Comparison of ENCODE assay signal across 1 cellular context in genomic region chr19:41263850-41264580, GRCh38.
TF ChIP-seq lines count a peak whose summit lies in the region.

Gene HNRNPUL1 (plus strand): TSS chr19:41264372. CDS start chr19:41264504, 132 bp downstream.

TF ChIP-seq in HepG2, 621 proteins besides CTCF, POLR2A, EP300 and RAD21 (continued from another document and continues in another):
- TF ChIP-seq ZNF407 (CRISPR knock-in tag; IDR thresholded peaks at IDR 0.05; ENCODE audit: not compliant biosample characterization) (peak; percentile 89), ZNF484 (CRISPR knock-in tag; IDR thresholded peaks at IDR 0.05; ENCODE audit: borderline replicate concordance, low read depth) (no peak), ZNF232 (CRISPR knock-in tag; IDR thresholded peaks at IDR 0.05; ENCODE audit: borderline replicate concordance) (no peak), ZNF562 (CRISPR knock-in tag; IDR thresholded peaks at IDR 0.05; ENCODE audit: borderline replicate concordance) (no peak), ZFAT (CRISPR knock-in tag; conservative IDR thresholded peaks at IDR 0.05) (no peak), ZNF672 (CRISPR knock-in tag; IDR thresholded peaks at IDR 0.05) (no peak), MYNN (CRISPR knock-in tag; IDR thresholded peaks at IDR 0.05; ENCODE audit: low read depth) (peak; percentile 77; the same call in 1 of the 2 replicates), PBX3 (CRISPR knock-in tag; IDR thresholded peaks at IDR 0.05; ENCODE audit: borderline replicate concordance) (no peak), ZBTB2 (CRISPR knock-in tag; IDR thresholded peaks at IDR 0.05; ENCODE audit: low read depth) (peak; percentile 52; the same call in 1 of the 2 replicates), BRF2 (CRISPR knock-in tag; IDR thresholded peaks at IDR 0.05) (0 out of 2 replicates have a peak, but pooled peaks have one; percentile 28), E2F5 (CRISPR knock-in tag; conservative IDR thresholded peaks at IDR 0.05) (peak; percentile 95), KMT2B (CRISPR knock-in tag; IDR thresholded peaks at IDR 0.05) (peak; percentile 64; the same call in 1 of the 2 replicates), EZH2 (conservative IDR thresholded peaks at IDR 0.05; ENCODE audit: low read depth, low read length) (no peak), SRY (CRISPR knock-in tag; IDR thresholded peaks at IDR 0.05) (peak; percentile 51; the same call in 1 of the 2 replicates), FOXA1 (IDR thresholded peaks at IDR 0.05) (no peak), FOXA1 (CRISPR knock-in tag; IDR thresholded peaks at IDR 0.05) (peak; percentile 33; the same call in 1 of the 2 replicates), RFX3 (CRISPR knock-in tag; IDR thresholded peaks at IDR 0.05) (no peak), ZNF350 (CRISPR knock-in tag; IDR thresholded peaks at IDR 0.05; ENCODE audit: borderline replicate concordance, low read depth) (peak; percentile 71; the same call in 1 of the 2 replicates), ZNF510 (CRISPR knock-in tag; IDR thresholded peaks at IDR 0.05; ENCODE audit: low read depth) (peak; percentile 55; the same call in 1 of the 2 replicates), PHB2 (IDR thresholded peaks at IDR 0.05; ENCODE audit: partially characterized antibody) (no peak), ZNF296 (CRISPR knock-in tag; conservative IDR thresholded peaks at IDR 0.05) (no peak; the same call in 1 of the 2 replicates), ZNF792 (CRISPR knock-in tag; IDR thresholded peaks at IDR 0.05) (peak; percentile 47; the same call in 1 of the 2 replicates), TEAD3 (CRISPR knock-in tag; optimal IDR thresholded peaks at IDR 0.05; ENCODE audit: borderline replicate concordance) (peak; percentile 41), NCOA2 (CRISPR knock-in tag; IDR thresholded peaks at IDR 0.05) (peak; percentile 51), ZNF660 (CRISPR knock-in tag; IDR thresholded peaks at IDR 0.05; ENCODE audit: borderline replicate concordance, low read depth) (no peak), NR2F2 (IDR thresholded peaks at IDR 0.05; ENCODE audit: borderline replicate concordance, low read depth) (0 out of 2 replicates have a peak, but pooled peaks have one; percentile 11), ZNF431 (CRISPR knock-in tag; IDR thresholded peaks at IDR 0.05; ENCODE audit: borderline replicate concordance, low read depth) (no peak), ZNF253 (CRISPR knock-in tag; IDR thresholded peaks at IDR 0.05; ENCODE audit: borderline replicate concordance) (peak; percentile 48; the same call in 1 of the 2 replicates), PAWR (CRISPR knock-in tag; IDR thresholded peaks at IDR 0.05; ENCODE audit: borderline replicate concordance) (no peak), IKZF4 (CRISPR knock-in tag; IDR thresholded peaks at IDR 0.05; ENCODE audit: borderline replicate concordance, low read depth, not compliant biosample characterization) (no peak), PHF20 (CRISPR knock-in tag; IDR thresholded peaks at IDR 0.05) (peak; percentile 72; the same call in 1 of the 2 replicates), KLF11 (CRISPR knock-in tag; IDR thresholded peaks at IDR 0.05) (no peak; the same call in 1 of the 2 replicates), RERE (CRISPR knock-in tag; IDR thresholded peaks at IDR 0.05; ENCODE audit: low read depth) (no peak), ZSCAN29 (CRISPR knock-in tag; conservative IDR thresholded peaks at IDR 0.05) (no peak), MAX (IDR thresholded peaks at IDR 0.05) (peak; percentile 96), ARID3A (IDR thresholded peaks at IDR 0.05; ENCODE audit: low read depth, low read length) (peak; percentile 30; the same call in 1 of the 2 replicates), ZKSCAN8 (CRISPR knock-in tag; IDR thresholded peaks at IDR 0.05; ENCODE audit: borderline replicate concordance) (peak; percentile 21; the same call in 1 of the 2 replicates)
